In the genomic region with DNA sequence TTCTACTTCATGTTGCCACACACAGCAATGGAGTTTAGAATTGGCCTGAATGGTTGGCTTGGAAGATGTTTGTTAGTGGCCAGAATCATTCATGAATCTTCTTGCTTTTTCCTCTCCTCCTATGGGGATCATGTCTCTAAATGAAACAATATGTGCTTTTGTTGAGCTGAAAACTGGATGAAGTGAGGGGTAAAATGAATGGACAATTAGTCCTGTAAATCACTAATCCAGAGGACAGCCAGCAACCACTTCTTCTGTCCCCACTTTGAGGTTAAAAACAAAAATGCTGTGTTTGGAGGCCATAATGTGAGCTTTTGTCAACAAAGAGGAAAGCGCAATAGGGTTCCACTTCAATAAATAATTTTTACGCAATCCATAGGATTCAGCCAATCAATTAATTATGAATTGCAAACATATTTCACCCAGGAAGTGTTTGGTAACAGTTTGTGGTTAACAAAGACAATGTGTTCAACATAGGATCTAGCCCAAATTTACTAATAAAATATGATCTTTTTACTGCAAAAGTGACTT, we compare ENCODE assay signal across 17 cellular contexts.
"Had no signal": no experiment of that assay in that cellular context is flagged by ENCODE, and none has a peak within 500 bp of the region (broad histone marks: within the 10 kb centered on the region; RNA-seq: fewer than 3 reads in every experiment).

No MANE protein-coding gene starts in this region.

- H3K4me1 ChIP-seq: esophagus muscularis mucosa, psoas muscle had no signal

- ATAC-seq: effector memory CD8-positive, alpha-beta T cell; foreskin keratinocyte; naive thymus-derived CD4-positive, alpha-beta T cell; psoas muscle; stimulated activated naive B cell treated with anti-CD40 and anti-IgM and Interleukin-4, amounts not matched to agents 10 μg/mL and 1 μg/mL and 100 μg/mL, for 72 hours had no signal

- H3K4me3 ChIP-seq: esophagus muscularis mucosa, hepatocyte, psoas muscle, sigmoid colon, skin epidermis had no signal

- H3K9me3 ChIP-seq: esophagus muscularis mucosa, psoas muscle, sigmoid colon had no signal

- H3K36me3 ChIP-seq: esophagus muscularis mucosa had no signal

- H3K27ac ChIP-seq: epithelial cell of prostate, esophagus muscularis mucosa, foreskin keratinocyte, hepatocyte, psoas muscle, sigmoid colon, skin epidermis had no signal

- FAIRE-seq: colon had no signal

- DNase-seq: effector memory CD8-positive, alpha-beta T cell; foreskin keratinocyte; head of caudate nucleus; mesendoderm; nephron progenitor cell; psoas muscle; sigmoid colon; stimulated activated CD4-positive, alpha-beta T cell treated with anti-CD3 and anti-CD28 coated beads, Interleukin-2, amount 100 ng/mL, for 24 hours; stimulated activated CD4-positive, alpha-beta T cell treated with anti-CD3 and anti-CD28 coated beads, Interleukin-4, amount 100 ng/mL, for 4 hours; stimulated activated naive B cell treated with anti-CD40 and anti-IgM and Interleukin-4, amounts not matched to agents 10 μg/mL and 1 μg/mL and 100 μg/mL, for 72 hours; trophoblast cell had no signal

- H3K27me3 ChIP-seq: esophagus muscularis mucosa, foreskin keratinocyte, hepatocyte, sigmoid colon had no signal
